Comparison of ENCODE assay signal across 14 cellular contexts in the genomic region with DNA sequence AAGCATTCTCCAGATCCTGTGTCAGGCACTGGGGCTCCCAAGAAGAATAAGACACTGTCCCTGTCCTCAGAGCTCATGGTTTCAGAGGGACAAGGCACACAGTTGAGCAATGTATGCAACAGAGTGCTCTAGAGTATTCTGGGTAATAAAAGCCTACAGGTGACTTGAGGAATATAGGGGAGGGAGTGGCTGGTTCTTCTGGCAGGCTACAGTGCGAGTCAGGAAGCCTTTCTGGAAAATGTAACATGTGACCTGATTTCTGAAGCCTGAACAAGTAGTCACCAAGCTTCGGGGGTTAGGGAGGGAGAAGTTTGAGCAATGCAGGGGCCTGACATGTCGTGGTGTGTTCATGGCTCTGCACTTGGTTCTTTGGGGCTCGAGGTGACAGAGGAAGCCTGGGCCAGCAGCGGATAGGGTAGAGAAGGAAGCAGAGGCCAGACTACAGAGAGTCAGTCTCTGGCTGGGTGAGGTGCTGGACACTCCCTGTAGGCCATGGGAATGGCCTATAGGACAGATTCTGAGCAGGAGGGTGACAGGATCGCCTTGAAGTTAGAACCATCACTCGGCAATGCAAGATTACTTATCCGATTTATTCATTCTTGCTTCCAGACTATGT.
"Had no signal": no experiment of that assay in that cellular context is flagged by ENCODE, and none has a peak within 500 bp of the region (broad histone marks: within the 10 kb centered on the region; RNA-seq: fewer than 3 reads in every experiment).

No MANE protein-coding gene starts in this region.

- H3K4me3 ChIP-seq: coronary artery, stomach had no signal

- H3K9me3 ChIP-seq: stomach had no signal

- H3K4me3 Mint-ChIP-seq: activated CD4-positive, alpha-beta memory T cell treated with anti-CD3 and anti-CD28 coated beads for 36 hours; activated naive CD8-positive, alpha-beta T cell treated with anti-CD3 and anti-CD28 coated beads, Interleukin-2, amount 50 U/mL, for 24 hours; activated T-cell treated with anti-CD3 and anti-CD28 coated beads, Interleukin-2, amount 50 U/mL, for 72 hours; immature natural killer cell had no signal

- ATAC-seq: activated naive CD8-positive, alpha-beta T cell treated with anti-CD3 and anti-CD28 coated beads, Interleukin-2, amount 50 U/mL, for 24 hours; activated T-cell treated with anti-CD3 and anti-CD28 coated beads, Interleukin-2, amount 50 U/mL, for 72 hours; left lobe of liver had no signal

- H3K27ac ChIP-seq: coronary artery, epithelial cell of prostate, stomach had no signal

- DNase-seq: activated CD4-positive, alpha-beta memory T cell treated with anti-CD3 and anti-CD28 coated beads for 36 hours; activated naive CD8-positive, alpha-beta T cell treated with anti-CD3 and anti-CD28 coated beads, Interleukin-2, amount 50 U/mL, for 24 hours; activated T-cell treated with anti-CD3 and anti-CD28 coated beads, Interleukin-2, amount 50 U/mL, for 72 hours; effector CD8-positive, alpha-beta T cell; glutamatergic neuron; immature natural killer cell; mesenchymal stem cell; stimulated activated CD4-positive, alpha-beta T cell treated with anti-CD3 and anti-CD28 coated beads, Interleukin-15, amount 100 ng/mL, for 24 hours; stimulated activated CD4-positive, alpha-beta T cell treated with anti-CD3 and anti-CD28 coated beads, Interleukin-4, amount 100 ng/mL, for 4 hours; stomach; T1000 had no signal

- H3K4me1 Mint-ChIP-seq: activated naive CD8-positive, alpha-beta T cell treated with anti-CD3 and anti-CD28 coated beads, Interleukin-2, amount 50 U/mL, for 24 hours; immature natural killer cell had no signal

- H3K27me3 Mint-ChIP-seq: activated CD4-positive, alpha-beta memory T cell treated with anti-CD3 and anti-CD28 coated beads for 36 hours; activated naive CD8-positive, alpha-beta T cell treated with anti-CD3 and anti-CD28 coated beads, Interleukin-2, amount 50 U/mL, for 24 hours had no signal

- H3K36me3 Mint-ChIP-seq: activated CD4-positive, alpha-beta memory T cell treated with anti-CD3 and anti-CD28 coated beads for 36 hours; immature natural killer cell had no signal

- H3K9me3 Mint-ChIP-seq: activated CD4-positive, alpha-beta memory T cell treated with anti-CD3 and anti-CD28 coated beads for 36 hours; activated naive CD8-positive, alpha-beta T cell treated with anti-CD3 and anti-CD28 coated beads, Interleukin-2, amount 50 U/mL, for 24 hours; activated T-cell treated with anti-CD3 and anti-CD28 coated beads, Interleukin-2, amount 50 U/mL, for 72 hours; immature natural killer cell had no signal

- H3K27ac Mint-ChIP-seq: activated CD4-positive, alpha-beta memory T cell treated with anti-CD3 and anti-CD28 coated beads for 36 hours; activated naive CD8-positive, alpha-beta T cell treated with anti-CD3 and anti-CD28 coated beads, Interleukin-2, amount 50 U/mL, for 24 hours; activated T-cell treated with anti-CD3 and anti-CD28 coated beads, Interleukin-2, amount 50 U/mL, for 72 hours; immature natural killer cell had no signal

- H3K36me3 ChIP-seq: stomach had no signal

- H3K27me3 ChIP-seq: stomach had no signal
